In genomic region chr1:169024800-169025253, GRCh38 we compare ENCODE assay signal across 11 cellular contexts.
A peak's percentile ranks its signal among the peaks of the same experiment; 100 is the strongest.
DNase-seq lines count a peak whose midpoint lies in the region; ATAC-seq, FAIRE-seq and TF ChIP-seq lines count a peak whose summit lies in the region.
"Had no signal": no experiment of that assay in that cellular context is flagged by ENCODE, and none has a peak within 500 bp of the region (broad histone marks: within the 10 kb centered on the region; RNA-seq: fewer than 3 reads in every experiment).

No MANE protein-coding gene starts in this region.

- WGBS in small intestine, 3 donors = 24 to 70% (median 64%) methylated on average over 1 of the region's 1 CpG

- H3K36me3 ChIP-seq in small intestine (ENCODE audit: control insufficient read depth in 2 of 2, insufficient read depth in 2 of 2, low read length in 2 of 2) (no peaks in the 10 kb centered on the region), PC-3 (ENCODE audit: low read depth, low read length) (no peaks in the 10 kb centered on the region)

- no peaks in the 10 kb centered on the region for H3F3A ChIP-seq in PC-3 (ENCODE audit: low read length, unreplicated experiment)

- H3K4me1 ChIP-seq in small intestine (ENCODE audit: control insufficient read depth in 2 of 2, insufficient read depth in 1 of 2, low read depth in 1 of 2, low read length in 1 of 2) = no peaks in the 10 kb centered on the region
- H3K4me1 ChIP-seq in PC-3 (ENCODE audit: insufficient read depth, low read length) = no peaks in the 10 kb centered on the region

- CTCF ChIA-PET in PC-3 (lab: Charles Lee) = no interaction called here

- no peaks in the 10 kb centered on the region for H3K9me2 ChIP-seq in PC-3 (replicated peaks; ENCODE audit: low read length)

- H4K20me1 ChIP-seq in PC-3 (ENCODE audit: low read length) = no peaks in the 10 kb centered on the region

- POLR2A ChIA-PET in PC-3 (lab: Charles Lee; ENCODE audit: unreplicated experiment) = no interaction called here

- ATAC-seq in GM19043 (IDR thresholded peaks at IDR 0.05; ENCODE audit: low read depth, unreplicated experiment) = peak; percentile 80
- ATAC-seq in HG02642 (IDR thresholded peaks at IDR 0.05; ENCODE audit: poor library complexity, unreplicated experiment) = peak; percentile 81
- peak; percentile 85 for ATAC-seq in HG03460 (IDR thresholded peaks at IDR 0.05; ENCODE audit: unreplicated experiment)
- ATAC-seq in PC-3 = no peak
- ATAC-seq in omental fat pad (ENCODE audit: low FRiP score) = no peak

- no peaks in the 10 kb centered on the region for H3K79me2 ChIP-seq in PC-3 (ENCODE audit: low read length)

- DNase-seq in small intestine (peak; percentile 57), PC-3 (no peak), omental fat pad (ENCODE audit: low spot score) (no peak)
- no peak for DNase-seq in stimulated activated naive CD4-positive, alpha-beta T cell (lab: John Stamatoyannopoulos, UW)
- DNase-seq in stimulated activated CD4-positive, alpha-beta T cell treated with anti-CD3 and anti-CD28 coated beads, Interleukin-2, amount 100 ng/mL, for 48 hours = no peak
- DNase-seq: anterior cingulate cortex, NCI-H2029 had no signal

- FAIRE-seq in small intestine (lab: Jason Lieb, UNC) = no peak
- FAIRE-seq: endometrium had no signal

- TF ChIP-seq CTCF in PC-3 (conservative IDR thresholded peaks at IDR 0.05; ENCODE audit: low read depth, low read length) (no peak), omental fat pad (IDR thresholded peaks at IDR 0.05) (no peak)

- H3K9me3 ChIP-seq in small intestine (ENCODE audit: control insufficient read depth, low read depth) = no peaks in the 10 kb centered on the region
- H3K9me3 ChIP-seq in PC-3 (ENCODE audit: low read length) = no peaks in the 10 kb centered on the region

- H3K27me3 ChIP-seq in small intestine (ENCODE audit: control insufficient read depth in 2 of 2, insufficient read depth in 2 of 2, low read length in 2 of 2) = no peaks in the 10 kb centered on the region
- H3K27me3 ChIP-seq in PC-3 (ENCODE audit: low read length) = no peaks in the 10 kb centered on the region

- H2AFZ ChIP-seq in PC-3 (ENCODE audit: low read length) = no peak overlapping the region

- no peak overlapping the region for H3K27ac ChIP-seq in small intestine (ENCODE audit: low read depth in 1 of 2, low read length in 1 of 2)
- no peak overlapping the region for H3K27ac ChIP-seq in PC-3 (ENCODE audit: low read length)

- no peak overlapping the region for H3K9ac ChIP-seq in PC-3 (ENCODE audit: low read length)

- intact Hi-C loops in PC-3 (cut with micrococcal nuclease) = no loop called here

- BruUV-seq in PC-3 (replicated peaks; lab: Mats Ljungman, UMichigan) = no TSS peak

- no peak overlapping the region for H3K4me2 ChIP-seq in PC-3 (ENCODE audit: low read length)

- H3K4me3 ChIP-seq in small intestine (ENCODE audit: low read depth in 1 of 2, low read length in 2 of 2) = no peak overlapping the region
- no peak overlapping the region for H3K4me3 ChIP-seq in PC-3 (ENCODE audit: low read length)

Comparison
In these comparisons a context has a peak if more than half of its experiments do, and no peak if none do; other contexts are left out.
1. ATAC-seq: peak in GM19043 (single experiment), HG02642 (single experiment) and HG03460 (single experiment); none in PC-3 (single experiment) and omental fat pad (single experiment).